8 cellular contexts compared by ENCODE assay signal in genomic region chr11:131694526-131695424, GRCh38.
DNase-seq lines count a peak whose midpoint lies in the region; ATAC-seq and TF ChIP-seq lines count a peak whose summit lies in the region.

No MANE protein-coding gene starts in this region.

- peak overlapping the region; percentile 22 to 29 for H3K4me3 ChIP-seq in muscle layer of colon (ENCODE audit: low read depth in 1 of 2, low read length in 2 of 2)

- CTCF ChIA-PET in CD4-positive, alpha-beta T cell (lab: Charles Lee) = no interaction called here

- H3K36me3 ChIP-seq in muscle layer of colon (ENCODE audit: insufficient read depth, low read length) = no peaks in the 10 kb centered on the region

- H3K9ac ChIP-seq in muscle layer of colon (ENCODE audit: low read length) = no peak overlapping the region

- no peaks in the 10 kb centered on the region for H3K9me3 ChIP-seq in CD4-positive, alpha-beta T cell (ENCODE audit: control insufficient read depth, low read length)
- no peaks in the 10 kb centered on the region for H3K9me3 ChIP-seq in muscle layer of colon (ENCODE audit: low read length)

- H3K4me1 Mint-ChIP-seq in CD4-positive, alpha-beta T cell (ENCODE audit: low read depth) = no peaks in the 10 kb centered on the region
- peaks cover 8% of the 10 kb centered on the region for H3K4me1 Mint-ChIP-seq in stimulated activated naive CD8-positive, alpha-beta T cell treated with anti-CD3 and anti-CD28 coated beads, Interleukin-15, amount 100 ng/mL, for 72 hours

- no peak for ATAC-seq in CD4-positive, alpha-beta T cell (ENCODE audit: poor library complexity)
- ATAC-seq in GM19043 (IDR thresholded peaks at IDR 0.05; ENCODE audit: low read depth, unreplicated experiment) (peak; percentile 81), HG03135 (IDR thresholded peaks at IDR 0.05; ENCODE audit: unreplicated experiment) (peak; percentile 91)
- ATAC-seq in stimulated activated naive CD8-positive, alpha-beta T cell treated with anti-CD3 and anti-CD28 coated beads, Interleukin-15, amount 100 ng/mL, for 72 hours = peak; percentile 69

- intact Hi-C loops in CD4-positive, alpha-beta T cell (cut with DNase I, micrococcal nuclease) = no loop called here

- H3K4me1 ChIP-seq in muscle layer of colon (ENCODE audit: insufficient read depth, low read length) = no peaks in the 10 kb centered on the region

- no peak overlapping the region for H3K4me3 Mint-ChIP-seq in CD4-positive, alpha-beta T cell
- no peak overlapping the region for H3K4me3 Mint-ChIP-seq in stimulated activated naive CD8-positive, alpha-beta T cell treated with anti-CD3 and anti-CD28 coated beads, Interleukin-15, amount 100 ng/mL, for 72 hours

- peaks cover 60% of the 10 kb centered on the region for H3K27me3 Mint-ChIP-seq in CD4-positive, alpha-beta T cell
- H3K27me3 Mint-ChIP-seq in stimulated activated naive CD8-positive, alpha-beta T cell treated with anti-CD3 and anti-CD28 coated beads, Interleukin-15, amount 100 ng/mL, for 72 hours = peaks cover 66% of the 10 kb centered on the region

- H3K36me3 Mint-ChIP-seq in CD4-positive, alpha-beta T cell (ENCODE audit: low read depth) = no peaks in the 10 kb centered on the region

- TF ChIP-seq POLR2A in erythroblast (IDR thresholded peaks at IDR 0.05; ENCODE audit: low read length) = no peak

- peak in 9 of 10 experiments; percentile 14 to 53 (median 20) for DNase-seq in CD4-positive, alpha-beta T cell
- DNase-seq in NCI-H748 (lab: John Stamatoyannopoulos, UW; ENCODE audit: unreplicated experiment) = peak; percentile 79
- peak; percentile 30 for DNase-seq in activated CD8-positive, alpha-beta memory T cell treated with anti-CD3 and anti-CD28 coated beads, Interleukin-2, amount 50 U/mL, for 4 hours
- peak; percentile 66 to 81 for DNase-seq in erythroblast (lab: John Stamatoyannopoulos, UW)
- peak; percentile 63 to 68 for DNase-seq in stimulated activated naive CD8-positive, alpha-beta T cell treated with anti-CD3 and anti-CD28 coated beads, Interleukin-15, amount 100 ng/mL, for 72 hours

- H3K27ac Mint-ChIP-seq in CD4-positive, alpha-beta T cell = no peak overlapping the region
- H3K27ac Mint-ChIP-seq in stimulated activated naive CD8-positive, alpha-beta T cell treated with anti-CD3 and anti-CD28 coated beads, Interleukin-15, amount 100 ng/mL, for 72 hours = no peak overlapping the region

- no peaks in the 10 kb centered on the region for H3K9me3 Mint-ChIP-seq in CD4-positive, alpha-beta T cell
- H3K9me3 Mint-ChIP-seq in stimulated activated naive CD8-positive, alpha-beta T cell treated with anti-CD3 and anti-CD28 coated beads, Interleukin-15, amount 100 ng/mL, for 72 hours = peaks cover 0 to 7% of the 10 kb centered on the region in 2 donors

- POLR2A ChIA-PET in CD4-positive, alpha-beta T cell (lab: Charles Lee) = no interaction called here

- peak; percentile 53 for TF ChIP-seq CTCF in CD4-positive, alpha-beta T cell (IDR thresholded peaks at IDR 0.05)

- H3K27me3 ChIP-seq in CD4-positive, alpha-beta T cell (ENCODE audit: control insufficient read depth, insufficient read depth, low read length) = peaks cover 12% of the 10 kb centered on the region
- peaks cover 0 to 19% of the 10 kb centered on the region in 2 donors for H3K27me3 ChIP-seq in muscle layer of colon (ENCODE audit: control insufficient read depth in 1 of 2, insufficient read depth in 2 of 2, low read length in 2 of 2)

- no peak overlapping the region for H3K27ac ChIP-seq in CD4-positive, alpha-beta T cell (ENCODE audit: low read depth, low read length)
- H3K27ac ChIP-seq in muscle layer of colon (ENCODE audit: low read depth, low read length) = no peak overlapping the region

Comparison
In these comparisons a context has a peak if more than half of its experiments do, and no peak if none do; other contexts are left out.
1. DNase-seq: peak in every context shown above with its lines; median percentile 79 in NCI-H748; 74 in erythroblast; 66 in stimulated activated naive CD8-positive, alpha-beta T cell treated with anti-CD3 and anti-CD28 coated beads, Interleukin-15, amount 100 ng/mL, for 72 hours; 30 in activated CD8-positive, alpha-beta memory T cell treated with anti-CD3 and anti-CD28 coated beads, Interleukin-2, amount 50 U/mL, for 4 hours; 20 in CD4-positive, alpha-beta T cell.